In genomic region chr13:27302643-27303262, GRCh38 we compare ENCODE assay signal across 19 cellular contexts.
"Had no signal": no experiment of that assay in that cellular context is flagged by ENCODE, and none has a peak within 500 bp of the region (broad histone marks: within the 10 kb centered on the region; RNA-seq: fewer than 3 reads in every experiment).

No MANE protein-coding gene starts in this region.

- H3K27ac ChIP-seq: colonic mucosa, suprapubic skin had no signal

- H3K4me3 Mint-ChIP-seq: activated T-helper 1 cell treated with anti-CD3 and anti-CD28 coated beads, Interleukin-12 subunit alpha, Interleukin-12 subunit beta, Interleukin-2, Interleukin-4 antibody, amounts not matched to agents 30 ng/mL and 10 ng/mL and 1 ng/mL, durations not matched to agents 14 hours and 24 hours and 36 hours; brain; naive B cell; stimulated activated memory B cell treated with anti-CD40 and anti-IgM and Interleukin-4, amounts not matched to agents 10 μg/mL and 1 μg/mL and 100 μg/mL, for 72 hours; type B pancreatic cell had no signal

- H3K27me3 Mint-ChIP-seq: stimulated activated memory B cell treated with anti-CD40 and anti-IgM and Interleukin-4, amounts not matched to agents 10 μg/mL and 1 μg/mL and 100 μg/mL, for 72 hours had no signal

- H3K9me3 ChIP-seq: colonic mucosa, suprapubic skin had no signal

- H3K36me3 ChIP-seq: colonic mucosa, suprapubic skin had no signal

- H3K9me3 Mint-ChIP-seq: stimulated activated memory B cell treated with anti-CD40 and anti-IgM and Interleukin-4, amounts not matched to agents 10 μg/mL and 1 μg/mL and 100 μg/mL, for 72 hours; type B pancreatic cell had no signal

- ATAC-seq: esophagus mucosa; left lobe of liver; stimulated activated memory B cell treated with anti-CD40 and anti-IgM and Interleukin-4, amounts not matched to agents 10 μg/mL and 1 μg/mL and 100 μg/mL, for 72 hours had no signal

- H3K4me1 ChIP-seq: colonic mucosa, suprapubic skin had no signal

- H3K27me3 ChIP-seq: colonic mucosa, suprapubic skin had no signal

- H3K27ac Mint-ChIP-seq: activated T-helper 1 cell treated with anti-CD3 and anti-CD28 coated beads, Interleukin-12 subunit alpha, Interleukin-12 subunit beta, Interleukin-2, Interleukin-4 antibody, amounts not matched to agents 30 ng/mL and 10 ng/mL and 1 ng/mL, durations not matched to agents 14 hours and 24 hours and 36 hours; brain; naive B cell; stimulated activated memory B cell treated with anti-CD40 and anti-IgM and Interleukin-4, amounts not matched to agents 10 μg/mL and 1 μg/mL and 100 μg/mL, for 72 hours; type B pancreatic cell had no signal

- H3K4me1 Mint-ChIP-seq: brain had no signal

- H3K4me3 ChIP-seq: colonic mucosa, suprapubic skin had no signal

- H3K36me3 Mint-ChIP-seq: brain; naive B cell; stimulated activated memory B cell treated with anti-CD40 and anti-IgM and Interleukin-4, amounts not matched to agents 10 μg/mL and 1 μg/mL and 100 μg/mL, for 72 hours; type B pancreatic cell had no signal

- DNase-seq: activated CD4-positive, alpha-beta T cell treated with anti-CD3 and anti-CD28 coated beads, Interleukin-2, amount 50 U/mL, for 48 hours; activated CD4-positive, CD25-positive, alpha-beta regulatory T cell treated with anti-CD3 and anti-CD28 coated beads, Interleukin-2, amount 50 U/mL, for 72 hours; central memory CD4-positive, alpha-beta T cell; colonic mucosa; islet precursor cell; mammary epithelial cell; naive B cell; posterior cingulate gyrus; retina; stimulated activated CD4-positive, alpha-beta T cell treated with anti-CD3 and anti-CD28 coated beads, Interleukin-2, amount 100 ng/mL, for 48 hours; T-helper 1 cell; T1000 had no signal
